In genomic region chr17:67245073-67245693, GRCh38 we compare ENCODE assay signal across 8 cellular contexts.
A peak's percentile ranks its signal among the peaks of the same experiment; 100 is the strongest.
DNase-seq lines count a peak whose midpoint lies in the region; ATAC-seq and TF ChIP-seq lines count a peak whose summit lies in the region.

Gene HELZ, minus strand, starts transcription at chr17:67245196. Its CDS starts 26,392 bp downstream, at chr17:67218804.

- peak; percentile 91 for DNase-seq in GM10248 (ENCODE audit: extremely low spot score)
- DNase-seq in NCI-H2081 treated with DMSO at 0.1 percent for 48 hours (lab: John Stamatoyannopoulos, UW) = peak; percentile 28
- peak; percentile 70 for DNase-seq in T1000 (lab: John Stamatoyannopoulos, UW)
- DNase-seq in astrocyte of the hippocampus (ENCODE audit: low read depth, low spot score) = peak; percentile 89
- DNase-seq in hippocampal formation (lab: John Stamatoyannopoulos, UW) = peak; percentile 57 to 68
- DNase-seq in retina = peak; percentile 88

- POLR2A ChIA-PET in GM10248 (lab: Yijun Ruan, JAX) = no interaction called here

- CTCF ChIA-PET in GM10248 (lab: Yijun Ruan, JAX) = interaction anchor here (0.7 kb wide), 1 partner anchor 48 kb away, joined by 3 read pairs; no protein-coding TSS in a partner anchor

- TF ChIP-seq CTCF in GM10248 (IDR thresholded peaks at IDR 0.05; ENCODE audit: control extremely low read depth, extremely low read depth, low read depth, missing control alignments) = no peak

- ATAC-seq in HG02885 (IDR thresholded peaks at IDR 0.05; ENCODE audit: poor library complexity, unreplicated experiment) (peak; percentile 61), GM18517 (IDR thresholded peaks at IDR 0.05; ENCODE audit: unreplicated experiment) (no peak)

Comparison
In these comparisons a context has a peak if more than half of its experiments do, and no peak if none do; other contexts are left out.
1. DNase-seq: peak in every context shown above with its lines; median percentile 91 in GM10248; 89 in astrocyte of the hippocampus; 88 in retina; 70 in T1000; 62 in hippocampal formation; 28 in NCI-H2081 treated with DMSO at 0.1 percent for 48 hours.